8 cellular contexts compared by ENCODE assay signal in genomic region chrX:78652971-78653822, GRCh38. TPM values are rescaled to one million over a fixed set of nuclear protein-coding genes. Genes with fewer than 3 reads are reported as not detected.
DNase-seq lines count a peak whose midpoint lies in the region; ATAC-seq and TF ChIP-seq lines count a peak whose summit lies in the region.

No MANE protein-coding gene starts in this region.

- H3K36me3 ChIP-seq in gastroesophageal sphincter (no peaks in the 10 kb centered on the region), esophagus squamous epithelium (no peaks in the 10 kb centered on the region)

- TF ChIP-seq CTCF in gastroesophageal sphincter (IDR thresholded peaks at IDR 0.05): no peak
- no peak for TF ChIP-seq CTCF in esophagus squamous epithelium (IDR thresholded peaks at IDR 0.05)

- no peaks in the 10 kb centered on the region for H3K27me3 ChIP-seq in gastroesophageal sphincter
- H3K27me3 ChIP-seq in esophagus squamous epithelium: no peaks in the 10 kb centered on the region

- 3 to 13% methylated on average over 3 of the region's 3 CpGs for WGBS in gastroesophageal sphincter (ENCODE audit: low coverage in 1 of 2), 2 donors
- 18 to 37% methylated on average over 3 of the region's 3 CpGs for WGBS in esophagus squamous epithelium, 2 donors

- H3K27ac ChIP-seq in gastroesophageal sphincter: peak overlapping the region in 3 of 4 donors; percentile 3 to 53 (median 38)
- peak overlapping the region in 1 of 4 donors; percentile 22 for H3K27ac ChIP-seq in esophagus squamous epithelium

- H3K4me3 ChIP-seq in GM08714 (ENCODE audit: low read length) (peak overlapping the region; percentile 29; the same call in 1 of the 2 replicates), gastroesophageal sphincter (no peak overlapping the region), esophagus squamous epithelium (no peak overlapping the region)

- ATAC-seq in HG02623 (IDR thresholded peaks at IDR 0.05; ENCODE audit: unreplicated experiment): peak; percentile 55
- peak; percentile 67 for ATAC-seq in gastroesophageal sphincter

- DNase-seq in RPMI7951 (ENCODE audit: low read depth) (peak; percentile 91), esophagus squamous epithelium (lab: John Stamatoyannopoulos, UW) (no peak), NCI-H2107 treated with DMSO at 0.1 percent for 48 hours (lab: John Stamatoyannopoulos, UW; ENCODE audit: unreplicated experiment) (no peak)
- no peak for DNase-seq in activated effector memory CD4-positive, alpha-beta T cell treated with Interleukin-2 at 50 U/mL for 16 hours
- no peak for DNase-seq in central memory CD4-positive, alpha-beta T cell

- H3K9me3 ChIP-seq in gastroesophageal sphincter (no peaks in the 10 kb centered on the region), esophagus squamous epithelium (no peaks in the 10 kb centered on the region)

- TF ChIP-seq EP300 in gastroesophageal sphincter (IDR thresholded peaks at IDR 0.05): no peak

- TF ChIP-seq POLR2A in gastroesophageal sphincter (IDR thresholded peaks at IDR 0.05): no peak
- TF ChIP-seq POLR2A in esophagus squamous epithelium (IDR thresholded peaks at IDR 0.05): no peak

- intact Hi-C loops in esophagus squamous epithelium (cut with DNase I): no loop called here

- H3K4me1 ChIP-seq in gastroesophageal sphincter: peaks cover 0 to 13% (median 0%) of the 10 kb centered on the region in 3 donors
- H3K4me1 ChIP-seq in esophagus squamous epithelium: peaks cover 0 to 4% (median 0%) of the 10 kb centered on the region in 3 donors

RNA-seq across cellular contexts. Expression of gene RTL3, which starts 5.9 kb away (rescaled TPM):
- total RNA-seq in RPMI7951 (2014; rRNA removed; shearing (Covaris generic)): 1.4 and 1.5 TPM in 2 replicates
- total RNA-seq in gastroesophageal sphincter (1 to 10 TPM; 3.2 to 10.0 (median 6.8) TPM), esophagus squamous epithelium (under 1 TPM in 2 of 4 donors, not detected in 2; 0.19 to 0.21 TPM)
